In genomic region chr1:1889847-1890505, GRCh38 we compare ENCODE assay signal across 8 cellular contexts. TPM values are rescaled to one million over a fixed set of nuclear protein-coding genes. Genes with fewer than 3 reads are reported as not detected.
A peak's percentile ranks its signal among the peaks of the same experiment; 100 is the strongest.
DNase-seq lines count a peak whose midpoint lies in the region; ATAC-seq and TF ChIP-seq lines count a peak whose summit lies in the region.

No MANE protein-coding gene starts in this region.

- 0% methylated on average over 63 to 88 of the region's 88 CpGs for WGBS in lung, 2 donors

- peak overlapping the region; percentile 86 for H3K4me3 ChIP-seq in WERI-Rb-1 (ENCODE audit: low read depth, low read length)
- peak overlapping the region; percentile 50 to 97 (median 88) for H3K4me3 ChIP-seq in dorsolateral prefrontal cortex
- H3K4me3 ChIP-seq in lung, result peak overlapping the region; percentile 89

- peaks cover 63% of the 10 kb centered on the region for H3K4me1 Mint-ChIP-seq in stimulated activated memory B cell treated with anti-CD40 and anti-IgM and Interleukin-4, amounts not matched to agents 10 μg/mL and 1 μg/mL and 100 μg/mL, for 72 hours

- TF ChIP-seq CTCF in WERI-Rb-1 (IDR thresholded peaks at IDR 0.05; ENCODE audit: low read depth, low read length), result no peak
- TF ChIP-seq CTCF in dorsolateral prefrontal cortex (IDR thresholded peaks at IDR 0.05 in 54 of 56, conservative IDR thresholded peaks at IDR 0.05 in 2 of 56; ENCODE audit: low read depth in 1 of 56, partially characterized antibody in 56 of 56), result peak in 1 of 56 donors; percentile 3
- TF ChIP-seq CTCF in lung (IDR thresholded peaks at IDR 0.05; ENCODE audit: control extremely low read depth, extremely low read depth), result no peak

- H3K36me3 Mint-ChIP-seq in stimulated activated memory B cell treated with anti-CD40 and anti-IgM and Interleukin-4, amounts not matched to agents 10 μg/mL and 1 μg/mL and 100 μg/mL, for 72 hours, result no peaks in the 10 kb centered on the region

- H3K27me3 ChIP-seq in WERI-Rb-1 (ENCODE audit: insufficient read depth, low read depth, severe bottlenecking) (no peaks in the 10 kb centered on the region), dorsolateral prefrontal cortex (no peaks in the 10 kb centered on the region), lung (ENCODE audit: control insufficient read depth, insufficient read depth) (no peaks in the 10 kb centered on the region)

- no peak for TF ChIP-seq RAD21 in Ishikawa (IDR thresholded peaks at IDR 0.05; ENCODE audit: low read depth)

- no peaks in the 10 kb centered on the region for H3K27me3 Mint-ChIP-seq in stimulated activated memory B cell treated with anti-CD40 and anti-IgM and Interleukin-4, amounts not matched to agents 10 μg/mL and 1 μg/mL and 100 μg/mL, for 72 hours

- H3K27ac ChIP-seq in WERI-Rb-1 (peak overlapping the region; percentile 92), dorsolateral prefrontal cortex (peak overlapping the region in 57 of 59 donors; percentile 55 to 97 (median 90)), lung (ENCODE audit: low read depth in 1 of 2, low read length in 1 of 2) (peak overlapping the region; percentile 90 to 95)

- H3K36me3 ChIP-seq in WERI-Rb-1 (no peaks in the 10 kb centered on the region; the same call in none of the 2 replicates), lung (ENCODE audit: control insufficient read depth in 2 of 2, insufficient read depth in 2 of 2, low read length in 2 of 2) (peaks cover 0 to 1% of the 10 kb centered on the region in 2 donors)

- intact Hi-C loops in dorsolateral prefrontal cortex (cut with DNase I), result loop anchor here (2.0 to 5.0 kb wide), 3 partner anchors 33 to 111 kb away; partner anchors contain the start of gene NADK (in 1 of the 2)

- ATAC-seq in GM21390 (IDR thresholded peaks at IDR 0.05; ENCODE audit: unreplicated experiment) (peak; percentile 35), lung (ENCODE audit: insufficient read depth, low FRiP score) (peak; percentile 21)
- peak; percentile 69 for ATAC-seq in stimulated activated memory B cell treated with anti-CD40 and anti-IgM and Interleukin-4, amounts not matched to agents 10 μg/mL and 1 μg/mL and 100 μg/mL, for 72 hours

- no peaks in the 10 kb centered on the region for H3K9me3 Mint-ChIP-seq in stimulated activated memory B cell treated with anti-CD40 and anti-IgM and Interleukin-4, amounts not matched to agents 10 μg/mL and 1 μg/mL and 100 μg/mL, for 72 hours

- no peak for TF ChIP-seq EP300 in Ishikawa (IDR thresholded peaks at IDR 0.05; ENCODE audit: borderline replicate concordance)

- peaks cover 9 to 27% of the 10 kb centered on the region in 2 donors for H3K4me1 ChIP-seq in lung (ENCODE audit: control insufficient read depth in 2 of 2, insufficient read depth in 2 of 2, low read length in 2 of 2)

- H3K9me3 ChIP-seq in WERI-Rb-1 (ENCODE audit: severe bottlenecking), result no peaks in the 10 kb centered on the region
- no peaks in the 10 kb centered on the region for H3K9me3 ChIP-seq in lung (ENCODE audit: control insufficient read depth in 2 of 2, insufficient read depth in 1 of 2, low read length in 1 of 2)

- peak overlapping the region; percentile 89 for H3K27ac Mint-ChIP-seq in stimulated activated memory B cell treated with anti-CD40 and anti-IgM and Interleukin-4, amounts not matched to agents 10 μg/mL and 1 μg/mL and 100 μg/mL, for 72 hours

- peak overlapping the region; percentile 83 for H3K4me3 Mint-ChIP-seq in stimulated activated memory B cell treated with anti-CD40 and anti-IgM and Interleukin-4, amounts not matched to agents 10 μg/mL and 1 μg/mL and 100 μg/mL, for 72 hours

- DNase-seq in DMS79 (lab: John Stamatoyannopoulos, UW) (peak; percentile 17), WERI-Rb-1 (peak; percentile 31), dorsolateral prefrontal cortex (peak in 3 of 10 donors; percentile 24 to 65 (median 45)), lung (ENCODE audit: low spot score) (peak; percentile 70), NCI-H187 treated with DMSO at 0.1 percent for 48 hours (lab: John Stamatoyannopoulos, UW) (no peak)

TF ChIP-seq in Ishikawa, 13 proteins besides CTCF, POLR2A, EP300 and RAD21:
- peak; percentile 79 for TF ChIP-seq YY1 (IDR thresholded peaks at IDR 0.05; ENCODE audit: low read depth)
- TF ChIP-seq NFIC (IDR thresholded peaks at IDR 0.05), result no peak
- peak; percentile 51; the same call in 1 of the 2 replicates for TF ChIP-seq TAF1 (IDR thresholded peaks at IDR 0.05; ENCODE audit: low read depth)
- no peak for TF ChIP-seq CEBPB (IDR thresholded peaks at IDR 0.05)
- TF ChIP-seq EGR1 (IDR thresholded peaks at IDR 0.05), result no peak
- TF ChIP-seq ZBTB7A (IDR thresholded peaks at IDR 0.05; ENCODE audit: low read depth), result peak; percentile 41; the same call in 1 of the 2 replicates
- TF ChIP-seq REST (IDR thresholded peaks at IDR 0.05; ENCODE audit: low read depth), result no peak
- no peak for TF ChIP-seq FOXM1 (IDR thresholded peaks at IDR 0.05; ENCODE audit: borderline replicate concordance, low read depth)
- no peak for TF ChIP-seq TEAD4 (IDR thresholded peaks at IDR 0.05)
- no peak for TF ChIP-seq TCF12 (IDR thresholded peaks at IDR 0.05; ENCODE audit: low read depth)

RNA-seq across cellular contexts. Expression of gene GNB1, which starts 0.9 kb away (rescaled TPM):
- total RNA-seq in dorsolateral prefrontal cortex, result 100 to 1,000 TPM; 375 to 847 (median 628) TPM
- total RNA-seq in lung, result 100 to 1,000 TPM; 160 to 338 TPM
- polyA plus RNA-seq in lung, result 100 to 1,000 TPM; 114 to 222 TPM

RNA-seq across cellular contexts. Expression of gene CALML6, which starts 25.1 kb away (rescaled TPM):
- total RNA-seq in dorsolateral prefrontal cortex (1 to 10 TPM in 79 of 120 experiments, under 1 TPM in 38, not detected in 3; 0.25 to 4.5 (median 1.2) TPM), lung (under 1 TPM; 0.17 to 0.55 TPM)
- under 1 TPM; 0.11 to 0.51 TPM for polyA plus RNA-seq in lung

RNA-seq across cellular contexts. Expression of gene TMEM52, which starts 29.1 kb away (rescaled TPM):
- total RNA-seq in dorsolateral prefrontal cortex (1 to 10 TPM in 71 of 120 experiments, under 1 TPM in 34, not detected in 15; 0.40 to 4.5 (median 1.4) TPM), lung (1 to 10 TPM in 1 of 2 donors, not detected in 1; 6.1 TPM)
- polyA plus RNA-seq in lung, result 1 to 10 TPM; 2.8 to 3.1 TPM
